In genomic region chr4:40194602-40195161, GRCh38 we compare ENCODE assay signal across 9 cellular contexts. TPM values are rescaled to one million over a fixed set of nuclear protein-coding genes. Genes with fewer than 3 reads are reported as not detected.
A peak's percentile ranks its signal among the peaks of the same experiment; 100 is the strongest.
DNase-seq lines count a peak whose midpoint lies in the region; ATAC-seq, FAIRE-seq and TF ChIP-seq lines count a peak whose summit lies in the region.
"Had no signal": no experiment of that assay in that cellular context is flagged by ENCODE, and none has a peak within 500 bp of the region (broad histone marks: within the 10 kb centered on the region; RNA-seq: fewer than 3 reads in every experiment).

No MANE protein-coding gene starts in this region.

- in situ Hi-C loops in GM13976 (cut with MboI; ENCODE audit: low sequenced_read_pairs, unreplicated experiment): no loop called here

- no peaks in the 10 kb centered on the region for H3K4me1 Mint-ChIP-seq in astrocyte (ENCODE audit: low read depth, unreplicated experiment)
- H3K4me1 Mint-ChIP-seq in neural progenitor cell: peaks cover 71% of the 10 kb centered on the region

- H3K79me2 ChIP-seq in Loucy (ENCODE audit: insufficient read depth, low read length) (peaks cover 96% of the 10 kb centered on the region), astrocyte (ENCODE audit: insufficient read depth, low read length) (no peaks in the 10 kb centered on the region), neural progenitor cell (ENCODE audit: low read depth) (peaks cover 5% of the 10 kb centered on the region)

- H3K27ac Mint-ChIP-seq in astrocyte (ENCODE audit: unreplicated experiment) (no peak overlapping the region), neural progenitor cell (peak overlapping the region; percentile 21)

- FAIRE-seq in astrocyte (lab: Jason Lieb, UNC): no peak
- FAIRE-seq: frontal cortex had no signal

- no peak overlapping the region for H3K27ac ChIP-seq in astrocyte (ENCODE audit: low read depth, low read length)
- H3K27ac ChIP-seq in neural progenitor cell: no peak overlapping the region

- DNase-seq in Daoy (ENCODE audit: low read depth): peak; percentile 15
- DNase-seq in astrocyte (ENCODE audit: low read depth): no peak
- no peak for DNase-seq in neural progenitor cell (ENCODE audit: low spot score)
- DNase-seq in GM13976 (ENCODE audit: low spot score): no peak
- no peak for DNase-seq in iPS-NIHi7 (ENCODE audit: extremely low spot score)

- H2AFZ ChIP-seq in Loucy (ENCODE audit: low read length) (no peak overlapping the region), astrocyte (ENCODE audit: low read depth, low read length) (peak overlapping the region; percentile 35), neural progenitor cell (replicated peaks) (no peak overlapping the region)

- H3K9ac ChIP-seq in Loucy (ENCODE audit: low read depth, low read length, poor library complexity, severe bottlenecking): peak overlapping the region; percentile 96
- no peak overlapping the region for H3K9ac ChIP-seq in astrocyte (ENCODE audit: low read length)
- H3K9ac ChIP-seq in neural progenitor cell: no peak overlapping the region

- H3K4me2 ChIP-seq in Loucy (ENCODE audit: low read depth, low read length, poor library complexity, severe bottlenecking): peak overlapping the region; percentile 96
- peak overlapping the region; percentile 45 for H3K4me2 ChIP-seq in astrocyte (ENCODE audit: low read length)
- no peak overlapping the region for H3K4me2 ChIP-seq in neural progenitor cell

- no peaks in the 10 kb centered on the region for H3K36me3 ChIP-seq in Loucy (ENCODE audit: insufficient read depth, low read length)
- H3K36me3 ChIP-seq in astrocyte (ENCODE audit: insufficient read depth, low read length): no peaks in the 10 kb centered on the region
- H3K36me3 ChIP-seq in neural progenitor cell: no peaks in the 10 kb centered on the region

- H3K36me3 Mint-ChIP-seq in astrocyte (ENCODE audit: low read depth, unreplicated experiment) (peaks cover 1% of the 10 kb centered on the region), neural progenitor cell (no peaks in the 10 kb centered on the region)

- H3K4me1 ChIP-seq in Loucy (ENCODE audit: insufficient read depth, low read length, poor library complexity, severe bottlenecking): peaks cover 64% of the 10 kb centered on the region
- no peaks in the 10 kb centered on the region for H3K4me1 ChIP-seq in astrocyte (ENCODE audit: insufficient read depth, low read length)
- H3K4me1 ChIP-seq in neural progenitor cell: peaks cover 68% of the 10 kb centered on the region

- no peaks in the 10 kb centered on the region for H3K9me2 ChIP-seq in Loucy (replicated peaks; ENCODE audit: low read depth, low read length)

- H4K20me1 ChIP-seq in Loucy (ENCODE audit: insufficient read depth, low read length, poor library complexity, severe bottlenecking): peaks cover 26% of the 10 kb centered on the region
- H4K20me1 ChIP-seq in astrocyte (ENCODE audit: insufficient read depth, low read length): no peaks in the 10 kb centered on the region
- no peaks in the 10 kb centered on the region for H4K20me1 ChIP-seq in neural progenitor cell (ENCODE audit: low read depth)

- TF ChIP-seq CTCF in Loucy (conservative IDR thresholded peaks at IDR 0.05; ENCODE audit: low read length) (no peak), astrocyte (IDR thresholded peaks at IDR 0.05; ENCODE audit: insufficient read depth, low read depth, low read length) (no peak), neural progenitor cell (IDR thresholded peaks at IDR 0.05) (no peak), GM13976 (IDR thresholded peaks at IDR 0.05; ENCODE audit: borderline replicate concordance, control extremely low read depth, extremely low read depth, insufficient read depth, missing control alignments) (no peak)

- peak overlapping the region; percentile 96 for H3K4me3 ChIP-seq in Loucy (ENCODE audit: low read length, poor library complexity, severe bottlenecking)
- H3K4me3 ChIP-seq in astrocyte (ENCODE audit: insufficient read depth, low read depth, low read length): no peak overlapping the region
- no peak overlapping the region for H3K4me3 ChIP-seq in neural progenitor cell

- H3K4me3 Mint-ChIP-seq in astrocyte (ENCODE audit: unreplicated experiment): no peak overlapping the region
- peak overlapping the region; percentile 23 for H3K4me3 Mint-ChIP-seq in neural progenitor cell

- H3F3A ChIP-seq in Loucy (ENCODE audit: low read depth) (peaks cover 8% of the 10 kb centered on the region; the same call in 1 of the 2 replicates), neural progenitor cell (ENCODE audit: low read depth) (peaks cover 38% of the 10 kb centered on the region)

- H3K27me3 ChIP-seq in Loucy (ENCODE audit: insufficient read depth, low read length, poor library complexity, severe bottlenecking) (peaks cover 11% of the 10 kb centered on the region), astrocyte (ENCODE audit: insufficient read depth, low read length) (no peaks in the 10 kb centered on the region), neural progenitor cell (no peaks in the 10 kb centered on the region)

- ATAC-seq in HG03196 (IDR thresholded peaks at IDR 0.05; ENCODE audit: unreplicated experiment) (no peak), GM19467 (IDR thresholded peaks at IDR 0.05; ENCODE audit: unreplicated experiment) (no peak)

- H3K27me3 Mint-ChIP-seq in astrocyte (ENCODE audit: low read depth, unreplicated experiment) (peaks cover 10% of the 10 kb centered on the region), neural progenitor cell (ENCODE audit: insufficient read depth, low read depth) (peaks cover 5% of the 10 kb centered on the region)

- H3K9me3 ChIP-seq in Loucy (ENCODE audit: insufficient read depth, low read depth, low read length): no peaks in the 10 kb centered on the region
- H3K9me3 ChIP-seq in astrocyte (ENCODE audit: insufficient read depth, low read depth, low read length): no peaks in the 10 kb centered on the region
- no peaks in the 10 kb centered on the region for H3K9me3 ChIP-seq in neural progenitor cell (ENCODE audit: low read depth)

- H3K9me3 Mint-ChIP-seq in astrocyte (ENCODE audit: unreplicated experiment) (no peaks in the 10 kb centered on the region), neural progenitor cell (no peaks in the 10 kb centered on the region)

RNA-seq across cellular contexts. Expression of gene RHOH, which starts 2.1 kb away (rescaled TPM):
- not detected in 2 replicates for total RNA-seq in Daoy (2014; rRNA removed; shearing (Covaris generic))
- total RNA-seq in astrocyte (not detected in 2 replicates), neural progenitor cell (ENCODE audit: low replicate concordance) (5.7 and 11.2 TPM in 2 replicates)
